9 cellular contexts compared by ENCODE assay signal in the genomic region with DNA sequence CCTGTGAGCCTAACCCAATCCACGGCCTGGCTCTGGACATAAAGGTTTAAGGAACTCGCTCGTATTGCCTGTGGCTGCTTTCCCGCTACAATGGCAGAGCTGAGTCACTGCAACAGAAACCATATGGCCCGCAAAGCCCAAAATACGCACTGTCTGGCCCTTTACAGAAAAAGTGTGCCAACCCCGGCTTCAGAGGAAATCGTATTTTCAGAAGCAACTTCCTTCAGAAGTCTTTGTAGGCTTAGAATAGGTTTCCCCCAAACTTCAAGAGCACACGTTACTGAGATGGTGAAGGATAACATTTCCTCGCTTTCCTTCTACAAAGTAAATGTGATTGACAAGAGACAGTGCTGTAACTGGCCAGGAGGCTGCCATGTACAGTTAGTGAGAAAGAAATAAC. TPM values are rescaled to one million over a fixed set of nuclear protein-coding genes. Genes with fewer than 3 reads are reported as not detected.
DNase-seq lines count a peak whose midpoint lies in the region; ATAC-seq and TF ChIP-seq lines count a peak whose summit lies in the region.
"Had no signal": no experiment of that assay in that cellular context is flagged by ENCODE, and none has a peak within 500 bp of the region (broad histone marks: within the 10 kb centered on the region; RNA-seq: fewer than 3 reads in every experiment).

No MANE protein-coding gene starts in this region.

- H3K9me3 Mint-ChIP-seq in stimulated activated naive CD8-positive, alpha-beta T cell treated with anti-CD3 and anti-CD28 coated beads, Interleukin-15, Interleukin-2, amounts not matched to agents 100 ng/mL and 50 ng/mL, for 24 hours, result no peaks in the 10 kb centered on the region

- peak; percentile 13 for DNase-seq in NK-92 treated with Interleukin-12 subunit alpha and Interleukin-12 subunit beta, amount 100 ng/mL, for 24 hours (lab: John Stamatoyannopoulos, UW)
- DNase-seq in NK-92 (lab: John Stamatoyannopoulos, UW; ENCODE audit: unreplicated experiment), result no peak
- peak; percentile 23 for DNase-seq in activated CD8-positive, alpha-beta memory T cell treated with anti-CD3 and anti-CD28 coated beads, Interleukin-2, amount 50 U/mL, for 1 hour (ENCODE audit: extremely low read depth)
- peak; percentile 49 for DNase-seq in fibroblast of villous mesenchyme (ENCODE audit: low read depth)
- no peak for DNase-seq in GM03348 (ENCODE audit: low spot score)
- DNase-seq in HuH-7.5 (ENCODE audit: low spot score), result no peak
- DNase-seq: right lobe of liver had no signal

- peaks cover 23% of the 10 kb centered on the region for H3K4me1 Mint-ChIP-seq in stimulated activated naive CD8-positive, alpha-beta T cell treated with anti-CD3 and anti-CD28 coated beads, Interleukin-15, Interleukin-2, amounts not matched to agents 100 ng/mL and 50 ng/mL, for 24 hours (ENCODE audit: low read depth)

- H3K4me3 ChIP-seq in fibroblast of villous mesenchyme (ENCODE audit: low read depth, low read length), result no peak overlapping the region
- H3K4me3 ChIP-seq: right lobe of liver had no signal

- peak overlapping the region; percentile 58 for H3K4me3 Mint-ChIP-seq in stimulated activated naive CD8-positive, alpha-beta T cell treated with anti-CD3 and anti-CD28 coated beads, Interleukin-15, Interleukin-2, amounts not matched to agents 100 ng/mL and 50 ng/mL, for 24 hours

- H3K27me3 Mint-ChIP-seq in stimulated activated naive CD8-positive, alpha-beta T cell treated with anti-CD3 and anti-CD28 coated beads, Interleukin-15, Interleukin-2, amounts not matched to agents 100 ng/mL and 50 ng/mL, for 24 hours, result no peaks in the 10 kb centered on the region

- no peak for TF ChIP-seq CTCF in fibroblast of villous mesenchyme (IDR thresholded peaks at IDR 0.05; ENCODE audit: insufficient read depth, low read depth, low read length)

- no peak for ATAC-seq in GM21825 (IDR thresholded peaks at IDR 0.05; ENCODE audit: unreplicated experiment)
- ATAC-seq: right lobe of liver had no signal

- peak overlapping the region; percentile 88 for H3K27ac Mint-ChIP-seq in stimulated activated naive CD8-positive, alpha-beta T cell treated with anti-CD3 and anti-CD28 coated beads, Interleukin-15, Interleukin-2, amounts not matched to agents 100 ng/mL and 50 ng/mL, for 24 hours

- H3K36me3 Mint-ChIP-seq in stimulated activated naive CD8-positive, alpha-beta T cell treated with anti-CD3 and anti-CD28 coated beads, Interleukin-15, Interleukin-2, amounts not matched to agents 100 ng/mL and 50 ng/mL, for 24 hours (ENCODE audit: low read depth), result no peaks in the 10 kb centered on the region

RNA-seq across cellular contexts. Expression of a gene that starts 34.8 kb away (rescaled TPM):
- not detected in 2 replicates for total RNA-seq in fibroblast of villous mesenchyme

RNA-seq across cellular contexts. Expression of a gene that starts 56.2 kb away (rescaled TPM):
- total RNA-seq in fibroblast of villous mesenchyme, result 48.4 and 72.5 TPM in 2 replicates

Comparison
In these comparisons a context has a peak if more than half of its experiments do, and no peak if none do; other contexts are left out.
1. DNase-seq: peak in NK-92 treated with Interleukin-12 subunit alpha and Interleukin-12 subunit beta, amount 100 ng/mL, for 24 hours (single experiment), activated CD8-positive, alpha-beta memory T cell treated with anti-CD3 and anti-CD28 coated beads, Interleukin-2, amount 50 U/mL, for 1 hour (single experiment) and fibroblast of villous mesenchyme (single experiment); none in NK-92 (single experiment), GM03348 (single experiment) and HuH-7.5 (single experiment).